Comparison of ENCODE assay signal across 8 cellular contexts in the genomic region with DNA sequence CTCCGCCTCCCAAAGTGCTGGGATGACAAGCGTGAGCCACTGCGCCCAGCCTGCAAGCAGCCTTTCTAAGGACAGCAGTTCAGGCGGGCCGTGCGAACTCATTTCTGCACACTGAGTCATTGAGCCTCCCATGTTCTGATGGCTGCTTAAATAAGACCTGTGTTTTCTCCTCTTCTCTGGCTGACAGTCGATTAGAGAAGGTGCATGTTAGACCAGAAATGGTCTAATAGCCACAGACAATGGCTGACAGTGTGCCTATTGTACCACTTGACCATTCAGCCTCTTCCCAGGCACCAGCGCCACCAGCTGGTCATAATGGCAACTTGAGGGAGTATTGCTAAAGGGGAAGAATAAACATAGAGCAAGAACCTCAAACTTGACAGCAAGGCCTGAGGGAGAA. TPM values are rescaled to one million over a fixed set of nuclear protein-coding genes. Genes with fewer than 3 reads are reported as not detected.
DNase-seq lines count a peak whose midpoint lies in the region; ATAC-seq and TF ChIP-seq lines count a peak whose summit lies in the region.

No MANE protein-coding gene starts in this region.

- H2BK12ac ChIP-seq in mesenchymal stem cell (ENCODE audit: low read length in 2 of 2) = no peak overlapping the region

- H3K36me3 ChIP-seq in PC-9 (ENCODE audit: low read depth) (no peaks in the 10 kb centered on the region), mesenchymal stem cell (ENCODE audit: control insufficient read depth in 1 of 2, insufficient read depth in 2 of 2, low read depth in 1 of 2, low read length in 2 of 2) (no peaks in the 10 kb centered on the region)

- H3K79me1 ChIP-seq in mesenchymal stem cell (replicated peaks; ENCODE audit: low read length, poor library complexity, severe bottlenecking) = no peaks in the 10 kb centered on the region

- DNase-seq in NCI-H524 (lab: John Stamatoyannopoulos, UW) (peak; percentile 51 to 60), NCI-H524 treated with DMSO at 0.1 percent for 48 hours (lab: John Stamatoyannopoulos, UW) (no peak), PC-9 (no peak), dermis blood vessel endothelial cell (peak; percentile 82), mesenchymal stem cell (peak; percentile 62), NK-92 (lab: John Stamatoyannopoulos, UW; ENCODE audit: unreplicated experiment) (no peak)

- H3K4me3 ChIP-seq in PC-9 = no peak overlapping the region
- H3K4me3 ChIP-seq in mesenchymal stem cell (ENCODE audit: insufficient read depth in 1 of 2, low read depth in 1 of 2, low read length in 2 of 2) = no peak overlapping the region

- H3K4ac ChIP-seq in mesenchymal stem cell (ENCODE audit: low read depth in 1 of 2, low read length in 2 of 2) = no peak overlapping the region

- H3K18ac ChIP-seq in mesenchymal stem cell (ENCODE audit: low read depth in 1 of 2, low read length in 2 of 2) = no peak overlapping the region

- H3K4me2 ChIP-seq in PC-9 (no peak overlapping the region), mesenchymal stem cell (ENCODE audit: low read length, poor library complexity, severe bottlenecking) (no peak overlapping the region)

- H2AK5ac ChIP-seq in mesenchymal stem cell (ENCODE audit: low read length, severe bottlenecking) = no peak overlapping the region

- peak overlapping the region in 1 of 2 experiments; percentile 10 for H3K14ac ChIP-seq in mesenchymal stem cell (ENCODE audit: low read length in 2 of 2)

- H3K9me2 ChIP-seq in PC-9 (ENCODE audit: insufficient read depth) = no peaks in the 10 kb centered on the region

- H3K23ac ChIP-seq in mesenchymal stem cell (ENCODE audit: low read length in 2 of 2) = no peak overlapping the region

- H2BK120ac ChIP-seq in mesenchymal stem cell (ENCODE audit: low read depth, low read length) = no peak overlapping the region

- H3K27me3 ChIP-seq in PC-9 (ENCODE audit: insufficient read depth, low read depth) (no peaks in the 10 kb centered on the region), mesenchymal stem cell (ENCODE audit: control insufficient read depth in 1 of 2, insufficient read depth in 1 of 2, low read length in 2 of 2) (peaks cover 0 to 11% of the 10 kb centered on the region in 2 experiments)

- no peaks in the 10 kb centered on the region for H3K9me3 ChIP-seq in PC-9 (ENCODE audit: insufficient read depth, low read depth)
- no peaks in the 10 kb centered on the region for H3K9me3 ChIP-seq in mesenchymal stem cell (ENCODE audit: control insufficient read depth, low read length)

- H2BK5ac ChIP-seq in mesenchymal stem cell (ENCODE audit: low read depth, low read length, poor library complexity, severe bottlenecking) = no peak overlapping the region

- no peak overlapping the region for H4K91ac ChIP-seq in mesenchymal stem cell (ENCODE audit: low read length)

- ATAC-seq in HG02981 (IDR thresholded peaks at IDR 0.05; ENCODE audit: unreplicated experiment) = peak; percentile 48
- no peak for ATAC-seq in HG03095 (IDR thresholded peaks at IDR 0.05; ENCODE audit: unreplicated experiment)

- intact Hi-C loops in PC-9 (cut with micrococcal nuclease; ENCODE audit: unreplicated experiment) = no loop called here

- no peaks in the 10 kb centered on the region for H4K20me1 ChIP-seq in PC-9 (ENCODE audit: insufficient read depth)

- peak; percentile 50; the same call in 1 of the 2 replicates for TF ChIP-seq CTCF in PC-9 (conservative IDR thresholded peaks at IDR 0.05)

- 68% methylated on average over 7 of the region's 8 CpGs for WGBS in mesenchymal stem cell

- no peak overlapping the region for H2AFZ ChIP-seq in PC-9
- no peak overlapping the region for H2AFZ ChIP-seq in mesenchymal stem cell (ENCODE audit: low read depth, low read length)

- H4K8ac ChIP-seq in mesenchymal stem cell (ENCODE audit: low read length) = no peak overlapping the region

- no peak overlapping the region for H2BK15ac ChIP-seq in mesenchymal stem cell (ENCODE audit: low read depth, poor library complexity, severe bottlenecking)

- H3K27ac ChIP-seq in PC-9 (no peak overlapping the region), mesenchymal stem cell (ENCODE audit: low read length, poor library complexity, severe bottlenecking) (no peak overlapping the region)

- POLR2A ChIA-PET in PC-9 (lab: Charles Lee; ENCODE audit: unreplicated experiment) = no interaction called here

- BruUV-seq in PC-9 (replicated peaks; lab: Mats Ljungman, UMichigan) = no TSS peak

- no peaks in the 10 kb centered on the region for H3K79me2 ChIP-seq in PC-9 (ENCODE audit: low read depth)

- H3K9ac ChIP-seq in mesenchymal stem cell (ENCODE audit: low read length) = no peak overlapping the region

- H3F3A ChIP-seq in PC-9 (ENCODE audit: insufficient read depth, low read depth) = no peaks in the 10 kb centered on the region

- CTCF ChIA-PET in PC-9 (lab: Charles Lee) = interaction anchor here (0.6 kb wide), 1 partner anchor 321 kb away, joined by 6 read pairs; no protein-coding TSS in a partner anchor

- peaks cover 5% of the 10 kb centered on the region; the same call in 1 of the 2 replicates for H3K4me1 ChIP-seq in PC-9 (replicated peaks; ENCODE audit: insufficient read depth)
- H3K4me1 ChIP-seq in mesenchymal stem cell (ENCODE audit: control insufficient read depth, insufficient read depth, low read depth, low read length) = peaks cover 5% of the 10 kb centered on the region

RNA-seq across cellular contexts. Expression of gene CST11, which starts 6.2 kb away (rescaled TPM):
- total RNA-seq in PC-9 (2021) (not detected in 2 replicates), dermis blood vessel endothelial cell (not detected in 2 replicates)
- not detected for polyA plus RNA-seq in mesenchymal stem cell (2013, experiment 1 of 2)
- not detected for polyA plus RNA-seq in mesenchymal stem cell (2013, experiment 2 of 2)

RNA-seq across cellular contexts. Expression of gene CSTL1, which starts 7.0 kb away (rescaled TPM):
- total RNA-seq in PC-9 (2021) (not detected in 2 replicates), dermis blood vessel endothelial cell (not detected in 2 replicates)
- not detected for polyA plus RNA-seq in mesenchymal stem cell (2013, experiment 1 of 2)
- not detected for polyA plus RNA-seq in mesenchymal stem cell (2013, experiment 2 of 2)

RNA-seq across cellular contexts. Expression of gene NAPB, which starts 25.2 kb away (rescaled TPM):
- total RNA-seq in PC-9 (2021) (13.8 and 16.5 TPM in 2 replicates), dermis blood vessel endothelial cell (8.2 and 12.1 TPM in 2 replicates)
- 4.6 TPM for polyA plus RNA-seq in mesenchymal stem cell (2013, experiment 1 of 2)
- 4.0 TPM for polyA plus RNA-seq in mesenchymal stem cell (2013, experiment 2 of 2)

RNA-seq across cellular contexts. Expression of gene CST8, which starts 44.4 kb away (rescaled TPM):
- total RNA-seq in PC-9 (2021) (not detected in 2 replicates), dermis blood vessel endothelial cell (not detected in 2 replicates)
- polyA plus RNA-seq in mesenchymal stem cell (2013, experiment 1 of 2) = not detected
- polyA plus RNA-seq in mesenchymal stem cell (2013, experiment 2 of 2) = not detected

Comparison
In these comparisons a context has a peak if more than half of its experiments do, and no peak if none do; other contexts are left out.
1. DNase-seq: peak in NCI-H524 (2 of 2), dermis blood vessel endothelial cell (single experiment) and mesenchymal stem cell (single experiment); none in NCI-H524 treated with DMSO at 0.1 percent for 48 hours (single experiment), PC-9 (0 of 2) and NK-92 (single experiment).